In genomic region chr3:148330486-148330885, GRCh38 we compare ENCODE assay signal across 28 cellular contexts.
DNase-seq lines count a peak whose midpoint lies in the region; ATAC-seq, FAIRE-seq and TF ChIP-seq lines count a peak whose summit lies in the region.
"Had no signal": no experiment of that assay in that cellular context is flagged by ENCODE, and none has a peak within 500 bp of the region (broad histone marks: within the 10 kb centered on the region; RNA-seq: fewer than 3 reads in every experiment).

No MANE protein-coding gene starts in this region.

- no peak overlapping the region for H3K14ac ChIP-seq in H1 (ENCODE audit: insufficient read length)

- no peak overlapping the region for H3K4me2 ChIP-seq in H1 (ENCODE audit: insufficient read depth in 1 of 2, low read depth in 2 of 2, low read length in 2 of 2)
- H3K4me2 ChIP-seq: KMS-11 had no signal

- TF ChIP-seq CTCF in H1 (IDR thresholded peaks at IDR 0.05; ENCODE audit: control extremely low read depth in 1 of 3, insufficient read depth in 1 of 3, low read depth in 1 of 3, low read length in 3 of 3) (no peak), progenitor cell of endocrine pancreas (IDR thresholded peaks at IDR 0.05; ENCODE audit: unreplicated experiment) (no peak)

- H3K27ac ChIP-seq in H1 (ENCODE audit: low read depth, low read length): no peak overlapping the region
- H3K27ac ChIP-seq: KMS-11, left ventricle myocardium inferior, SJSA1, thoracic aorta, VCaP had no signal

- peaks cover 0 to 2% (median 0%) of the 10 kb centered on the region in 4 experiments; a peak in 1 of 7 replicates for H3K4me1 ChIP-seq in H1 (replicated peaks in 1 of 4; ENCODE audit: control insufficient read depth in 3 of 4, insufficient read depth in 4 of 4, low read length in 3 of 4)
- H3K4me1 ChIP-seq: left ventricle myocardium inferior, SJSA1 had no signal

- no peaks in the 10 kb centered on the region for H3K36me3 Mint-ChIP-seq in progenitor cell of endocrine pancreas (ENCODE audit: insufficient read depth)
- H3K36me3 Mint-ChIP-seq in activated T-helper 17 cell treated with anti-CD3 and anti-CD28 coated beads, Interleukin-2, amount 50 U/mL, for 72 hours (ENCODE audit: low read depth): no peaks in the 10 kb centered on the region
- H3K36me3 Mint-ChIP-seq: activated naive CD8-positive, alpha-beta T cell treated with anti-CD3 and anti-CD28 coated beads for 36 hours; CD4-positive, CD25-positive, alpha-beta regulatory T cell; immature natural killer cell; natural killer cell; stimulated activated memory B cell treated with anti-CD40 and anti-IgM and Interleukin-4, amounts not matched to agents 10 μg/mL and 1 μg/mL and 100 μg/mL, for 72 hours had no signal

- H3K27me3 ChIP-seq in H1 (replicated peaks in 1 of 4; ENCODE audit: control insufficient read depth in 3 of 4, extremely low read depth in 1 of 4, insufficient read depth in 3 of 4, low read length in 3 of 4): no peaks in the 10 kb centered on the region
- H3K27me3 ChIP-seq: SJSA1 had no signal

- FAIRE-seq in H1 (lab: Jason Lieb, UNC): no peak
- FAIRE-seq: HTR-8/SVneo, small intestine had no signal

- no peak overlapping the region for H2BK120ac ChIP-seq in H1 (replicated peaks; ENCODE audit: low read depth, low read length)

- no peaks in the 10 kb centered on the region for H3K27me3 Mint-ChIP-seq in progenitor cell of endocrine pancreas
- H3K27me3 Mint-ChIP-seq in activated T-helper 17 cell treated with anti-CD3 and anti-CD28 coated beads, Interleukin-2, amount 50 U/mL, for 72 hours: no peaks in the 10 kb centered on the region
- H3K27me3 Mint-ChIP-seq: activated CD4-positive, alpha-beta T cell treated with anti-CD3 and anti-CD28 coated beads, Interleukin-2, amount 10 ng/mL, durations not matched to agents 7 days and 5 days; activated naive CD8-positive, alpha-beta T cell treated with anti-CD3 and anti-CD28 coated beads for 36 hours; CD4-positive, CD25-positive, alpha-beta regulatory T cell; stimulated activated memory B cell treated with anti-CD40 and anti-IgM and Interleukin-4, amounts not matched to agents 10 μg/mL and 1 μg/mL and 100 μg/mL, for 72 hours had no signal

- no peak for ATAC-seq in activated T-helper 17 cell treated with anti-CD3 and anti-CD28 coated beads, Interleukin-2, amount 50 U/mL, for 72 hours (replicated peaks)
- ATAC-seq in HG02798 (IDR thresholded peaks at IDR 0.05; ENCODE audit: poor library complexity, unreplicated experiment) (no peak), HG03521 (IDR thresholded peaks at IDR 0.05; ENCODE audit: unreplicated experiment) (no peak)
- ATAC-seq: natural killer cell; Panc1; stimulated activated memory B cell treated with anti-CD40 and anti-IgM and Interleukin-4, amounts not matched to agents 10 μg/mL and 1 μg/mL and 100 μg/mL, for 72 hours had no signal

- H3K36me3 ChIP-seq in H1 (ENCODE audit: control insufficient read depth in 2 of 4, insufficient read depth in 4 of 4, low read length in 3 of 4): no peaks in the 10 kb centered on the region
- H3K36me3 ChIP-seq: left ventricle myocardium inferior, SJSA1, thoracic aorta had no signal

- no peak overlapping the region for H4K5ac ChIP-seq in H1 (ENCODE audit: insufficient read length, low read depth, low read length)

- 69% methylated on average over 3 of the region's 3 CpGs; no CpG with 5 or more reads in 1 of the 2 experiments for WGBS in H1 (ENCODE audit: extremely low coverage in 1 of 2, insufficient coverage in 1 of 2, insufficient read length in 1 of 2, insufficient replicate concordance in 2 of 2, low coverage in 1 of 2, low lambda C conversion rate in 2 of 2, missing lambda C conversion rate in 1 of 2), 2 experiments

- no peak for TF ChIP-seq RAD21 in H1 (IDR thresholded peaks at IDR 0.05 in 1 of 2, conservative IDR thresholded peaks at IDR 0.05 in 1 of 2; ENCODE audit: low read depth in 2 of 2, low read length in 2 of 2)

- no peak overlapping the region for H3K27ac Mint-ChIP-seq in progenitor cell of endocrine pancreas
- no peak overlapping the region for H3K27ac Mint-ChIP-seq in activated T-helper 17 cell treated with anti-CD3 and anti-CD28 coated beads, Interleukin-2, amount 50 U/mL, for 72 hours
- H3K27ac Mint-ChIP-seq: activated CD4-positive, alpha-beta T cell treated with anti-CD3 and anti-CD28 coated beads, Interleukin-2, amount 10 ng/mL, durations not matched to agents 7 days and 5 days; activated naive CD8-positive, alpha-beta T cell treated with anti-CD3 and anti-CD28 coated beads for 36 hours; activated T-helper 1 cell treated with anti-CD3 and anti-CD28 coated beads, Interleukin-12 subunit alpha, Interleukin-12 subunit beta, Interleukin-2, Interleukin-4 antibody, amounts not matched to agents 30 ng/mL and 10 ng/mL and 1 ng/mL, durations not matched to agents 14 hours and 24 hours and 36 hours; CD4-positive, CD25-positive, alpha-beta regulatory T cell; immature natural killer cell; natural killer cell; stimulated activated memory B cell treated with anti-CD40 and anti-IgM and Interleukin-4, amounts not matched to agents 10 μg/mL and 1 μg/mL and 100 μg/mL, for 72 hours; T-helper 1 cell treated with Interleukin-12 subunit alpha and Interleukin-12 subunit beta and Interleukin-4 antibody, amounts not matched to agents 30 μg/mL and 1 μg/mL, for 36 hours had no signal

- H2BK15ac ChIP-seq in H1 (ENCODE audit: low read length): no peak overlapping the region

- peak; percentile 77 for DNase-seq in NCI-H1105 treated with DMSO at 0.1 percent for 48 hours (lab: John Stamatoyannopoulos, UW)
- DNase-seq in NCI-H345 treated with DMSO at 0.1 percent for 48 hours (lab: John Stamatoyannopoulos, UW; ENCODE audit: unreplicated experiment): peak; percentile 34
- no peak for DNase-seq in H1 (ENCODE audit: low read depth in 1 of 2, low spot score in 2 of 2)
- peak; percentile 15 for DNase-seq in retina
- no peak for DNase-seq in progenitor cell of endocrine pancreas (ENCODE audit: low spot score, unreplicated experiment)
- DNase-seq: activated CD4-positive, alpha-beta T cell treated with anti-CD3 and anti-CD28 coated beads, Interleukin-2, amount 10 ng/mL, durations not matched to agents 7 days and 5 days; activated naive CD8-positive, alpha-beta T cell treated with anti-CD3 and anti-CD28 coated beads for 36 hours; CD4-positive, CD25-positive, alpha-beta regulatory T cell; DMS 273 treated with DMSO at 0.1 percent for 48 hours; foreskin fibroblast; immature natural killer cell; left ventricle myocardium inferior; midbrain; natural killer cell; NCI-H2171 treated with DMSO at 0.1 percent for 48 hours; small intestine had no signal

- H4K8ac ChIP-seq in H1 (ENCODE audit: extremely low read depth, insufficient read depth, low read length): no peak overlapping the region

- no peak for TF ChIP-seq EP300 in H1 (IDR thresholded peaks at IDR 0.05; ENCODE audit: borderline replicate concordance in 1 of 2, low read depth in 2 of 2, low read length in 2 of 2)

- TF ChIP-seq POLR2A in H1 (IDR thresholded peaks at IDR 0.05; ENCODE audit: control extremely low read depth in 1 of 2, low read depth in 2 of 2, low read length in 2 of 2): no peak

- no peaks in the 10 kb centered on the region for H4K20me1 ChIP-seq in H1 (replicated peaks in 1 of 2; ENCODE audit: control insufficient read depth in 1 of 2, insufficient read depth in 2 of 2, low read length in 2 of 2)

- H3K9me3 Mint-ChIP-seq in progenitor cell of endocrine pancreas (ENCODE audit: low read depth): peaks cover 4% of the 10 kb centered on the region
- H3K9me3 Mint-ChIP-seq in activated T-helper 17 cell treated with anti-CD3 and anti-CD28 coated beads, Interleukin-2, amount 50 U/mL, for 72 hours: peaks cover 6% of the 10 kb centered on the region
- H3K9me3 Mint-ChIP-seq: activated T-helper 1 cell treated with anti-CD3 and anti-CD28 coated beads, Interleukin-12 subunit alpha, Interleukin-12 subunit beta, Interleukin-2, Interleukin-4 antibody, amounts not matched to agents 30 ng/mL and 10 ng/mL and 1 ng/mL, durations not matched to agents 14 hours and 24 hours and 36 hours; stimulated activated memory B cell treated with anti-CD40 and anti-IgM and Interleukin-4, amounts not matched to agents 10 μg/mL and 1 μg/mL and 100 μg/mL, for 72 hours had no signal

- H3K18ac ChIP-seq in H1 (ENCODE audit: extremely low read depth, low read length): no peak overlapping the region

- no peak overlapping the region for H2BK20ac ChIP-seq in H1 (ENCODE audit: low read length)

- H4K91ac ChIP-seq in H1 (replicated peaks; ENCODE audit: insufficient read length, low read length): no peak overlapping the region

- 0 out of 2 replicates have a peak overlapping the region, but pooled peaks have one; percentile 82 for H2AFZ ChIP-seq in H1 (ENCODE audit: low read length)

- no peak overlapping the region for H3K4me3 ChIP-seq in H1 (ENCODE audit: extremely low read depth in 1 of 4, insufficient read depth in 2 of 4, low read depth in 3 of 4, low read length in 4 of 4)
- H3K4me3 ChIP-seq: left ventricle myocardium inferior, SJSA1, thoracic aorta had no signal

- H3K23ac ChIP-seq in H1 (ENCODE audit: insufficient read length): no peak overlapping the region

- POLR2A ChIA-PET in H1 (lab: Charles Lee; ENCODE audit: partially characterized antibody): no interaction called here

- no peaks in the 10 kb centered on the region for H3K9me3 ChIP-seq in H1 (ENCODE audit: insufficient read depth in 2 of 2, low read depth in 1 of 2, low read length in 1 of 2)
- H3K9me3 ChIP-seq: SJSA1, thoracic aorta had no signal

- no peak overlapping the region for H2AK5ac ChIP-seq in H1 (ENCODE audit: low read depth, low read length)

- H3K79me1 ChIP-seq in H1 (ENCODE audit: low read depth, low read length): no peaks in the 10 kb centered on the region

- no peaks in the 10 kb centered on the region for H3K79me2 ChIP-seq in H1 (ENCODE audit: control insufficient read depth in 1 of 2, insufficient read depth in 2 of 2, low read length in 2 of 2)

- no peak overlapping the region for H3K56ac ChIP-seq in H1 (replicated peaks; ENCODE audit: insufficient read length, low read depth, low read length)

- H2BK12ac ChIP-seq in H1 (ENCODE audit: low read depth, low read length): no peak overlapping the region

- no peak overlapping the region for H3K4ac ChIP-seq in H1 (replicated peaks; ENCODE audit: insufficient read length, low read depth, low read length)

- no peak overlapping the region for H3K9ac ChIP-seq in H1 (replicated peaks in 1 of 4; ENCODE audit: extremely low read depth in 1 of 4, low read depth in 3 of 4, low read length in 3 of 4)
- H3K9ac ChIP-seq: KMS-11 had no signal

- H3K4me1 Mint-ChIP-seq in progenitor cell of endocrine pancreas (ENCODE audit: low read depth): peaks cover 20% of the 10 kb centered on the region
- H3K4me1 Mint-ChIP-seq in activated T-helper 17 cell treated with anti-CD3 and anti-CD28 coated beads, Interleukin-2, amount 50 U/mL, for 72 hours: no peaks in the 10 kb centered on the region
- H3K4me1 Mint-ChIP-seq: activated CD4-positive, alpha-beta T cell treated with anti-CD3 and anti-CD28 coated beads, Interleukin-2, amount 10 ng/mL, durations not matched to agents 7 days and 5 days; activated naive CD8-positive, alpha-beta T cell treated with anti-CD3 and anti-CD28 coated beads for 36 hours; CD4-positive, CD25-positive, alpha-beta regulatory T cell; immature natural killer cell; natural killer cell; stimulated activated memory B cell treated with anti-CD40 and anti-IgM and Interleukin-4, amounts not matched to agents 10 μg/mL and 1 μg/mL and 100 μg/mL, for 72 hours had no signal

- no peak overlapping the region for H3K4me3 Mint-ChIP-seq in progenitor cell of endocrine pancreas (ENCODE audit: low read depth)
- H3K4me3 Mint-ChIP-seq in activated T-helper 17 cell treated with anti-CD3 and anti-CD28 coated beads, Interleukin-2, amount 50 U/mL, for 72 hours: no peak overlapping the region
- H3K4me3 Mint-ChIP-seq: activated CD4-positive, alpha-beta T cell treated with anti-CD3 and anti-CD28 coated beads, Interleukin-2, amount 10 ng/mL, durations not matched to agents 7 days and 5 days; activated naive CD8-positive, alpha-beta T cell treated with anti-CD3 and anti-CD28 coated beads for 36 hours; activated T-helper 1 cell treated with anti-CD3 and anti-CD28 coated beads, Interleukin-12 subunit alpha, Interleukin-12 subunit beta, Interleukin-2, Interleukin-4 antibody, amounts not matched to agents 30 ng/mL and 10 ng/mL and 1 ng/mL, durations not matched to agents 14 hours and 24 hours and 36 hours; CD4-positive, CD25-positive, alpha-beta regulatory T cell; immature natural killer cell; natural killer cell; stimulated activated memory B cell treated with anti-CD40 and anti-IgM and Interleukin-4, amounts not matched to agents 10 μg/mL and 1 μg/mL and 100 μg/mL, for 72 hours; T-helper 1 cell treated with Interleukin-12 subunit alpha and Interleukin-12 subunit beta and Interleukin-4 antibody, amounts not matched to agents 30 μg/mL and 1 μg/mL, for 36 hours had no signal

- H2BK5ac ChIP-seq in H1 (ENCODE audit: low read depth, low read length): no peak overlapping the region

- CTCF ChIA-PET in H1 (lab: Charles Lee; ENCODE audit: partially characterized antibody): no interaction called here

- H3K23me2 ChIP-seq in H1 (ENCODE audit: low read depth, low read length): no peaks in the 10 kb centered on the region

Comparison
In these comparisons a context has a peak if more than half of its experiments do, and no peak if none do; other contexts are left out.
1. DNase-seq: peak in NCI-H1105 treated with DMSO at 0.1 percent for 48 hours (single experiment), NCI-H345 treated with DMSO at 0.1 percent for 48 hours (single experiment) and retina (single experiment); none in H1 (0 of 2) and progenitor cell of endocrine pancreas (single experiment).